In the genomic region with DNA sequence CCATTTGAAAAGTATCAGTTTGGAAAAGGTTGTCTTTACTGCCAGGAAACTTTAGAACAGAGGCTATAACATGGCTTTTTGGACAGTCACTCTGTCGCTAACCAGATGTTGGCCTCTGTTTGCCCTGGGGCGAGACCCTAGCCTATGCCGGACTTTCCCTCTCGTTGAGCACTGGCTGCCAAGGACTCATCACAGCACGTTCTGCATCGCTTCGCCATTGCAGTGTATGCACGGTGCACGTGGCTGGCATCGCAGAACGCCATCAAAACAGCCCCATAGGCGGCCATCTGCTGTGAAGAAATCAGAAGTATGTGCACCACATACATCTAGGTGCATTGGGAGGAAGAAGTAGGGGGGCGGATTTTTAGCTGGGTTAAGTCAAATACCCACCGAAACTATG, we compare ENCODE assay signal across 26 cellular contexts.
DNase-seq lines count a peak whose midpoint lies in the region; ATAC-seq, FAIRE-seq and TF ChIP-seq lines count a peak whose summit lies in the region.
"Had no signal": no experiment of that assay in that cellular context is flagged by ENCODE, and none has a peak within 500 bp of the region (broad histone marks: within the 10 kb centered on the region; RNA-seq: fewer than 3 reads in every experiment).

No MANE protein-coding gene starts in this region.

- peak overlapping the region; percentile 54 for H3K18ac ChIP-seq in neuronal stem cell (ENCODE audit: low read length)

- H3K4me2 ChIP-seq in neuronal stem cell (ENCODE audit: insufficient read depth, low read length, poor library complexity, severe bottlenecking) = no peak overlapping the region
- H3K4me2 ChIP-seq: A549 had no signal

- no peak overlapping the region for H2AK5ac ChIP-seq in neuronal stem cell (ENCODE audit: low read depth, low read length)

- H3K4me1 ChIP-seq in right atrium auricular region (no peaks in the 10 kb centered on the region), neuronal stem cell (ENCODE audit: control insufficient read depth in 2 of 2, insufficient read depth in 1 of 2, low read depth in 1 of 2, low read length in 2 of 2) (no peaks in the 10 kb centered on the region)
- H3K4me1 ChIP-seq: A549 had no signal

- H3K27ac ChIP-seq in right atrium auricular region (no peak overlapping the region), neuronal stem cell (replicated peaks; ENCODE audit: low read length) (no peak overlapping the region)
- H3K27ac ChIP-seq: 22Rv1; A549; BLaER1 treated with 17β-estradiol and CSF1 and Interleukin-3, amounts not matched to agents 10 nM and 100 nM; C4-2B had no signal

- peak; percentile 20 for FAIRE-seq in HTR-8/SVneo (lab: Jason Lieb, UNC)
- FAIRE-seq: A549, GM12878, GM12892, GM18507 had no signal

- no CpG with 5 or more reads among the region's 14 CpGs for WGBS in neuronal stem cell (ENCODE audit: extremely low coverage in 2 of 2, insufficient read length in 2 of 2, insufficient replicate concordance in 1 of 2), 2 donors

- CTCF ChIA-PET in activated naive CD4-positive, alpha-beta T cell treated with anti-CD3 and anti-CD28 coated beads for 36 hours (lab: Charles Lee) = no interaction called here

- H4K91ac ChIP-seq in neuronal stem cell (ENCODE audit: low read depth, low read length, poor library complexity) = no peak overlapping the region

- H3K4me3 ChIP-seq in right atrium auricular region (no peak overlapping the region), neuronal stem cell (ENCODE audit: low read length in 2 of 2) (no peak overlapping the region)
- H3K4me3 ChIP-seq: A549; BLaER1 treated with 17β-estradiol and CSF1 and Interleukin-3, amounts not matched to agents 10 nM and 100 nM; GM12878 had no signal

- no peak overlapping the region for H2AFZ ChIP-seq in neuronal stem cell (ENCODE audit: low read length)

- no peak overlapping the region for H2BK15ac ChIP-seq in neuronal stem cell (ENCODE audit: low read length)

- peaks cover 7% of the 10 kb centered on the region for H3K27me3 Mint-ChIP-seq in activated naive CD4-positive, alpha-beta T cell treated with anti-CD3 and anti-CD28 coated beads for 36 hours (ENCODE audit: low read depth)

- H3K9me3 Mint-ChIP-seq in activated naive CD4-positive, alpha-beta T cell treated with anti-CD3 and anti-CD28 coated beads for 36 hours = no peaks in the 10 kb centered on the region

- H3K4me1 Mint-ChIP-seq in activated naive CD4-positive, alpha-beta T cell treated with anti-CD3 and anti-CD28 coated beads for 36 hours (ENCODE audit: low read depth) = no peaks in the 10 kb centered on the region
- H3K4me1 Mint-ChIP-seq: B cell; CD4-positive, alpha-beta memory T cell; CD4-positive, CD25-positive, alpha-beta regulatory T cell; CD8-positive, alpha-beta memory T cell had no signal

- H3K36me3 ChIP-seq in right atrium auricular region = no peaks in the 10 kb centered on the region
- H3K36me3 ChIP-seq in neuronal stem cell (replicated peaks in 1 of 2; ENCODE audit: control insufficient read depth in 2 of 2, insufficient read depth in 2 of 2, low read length in 2 of 2) = no peaks in the 10 kb centered on the region
- H3K36me3 ChIP-seq: BLaER1 treated with 17β-estradiol and CSF1 and Interleukin-3, amounts not matched to agents 10 nM and 100 nM had no signal

- H3K36me3 Mint-ChIP-seq in activated naive CD4-positive, alpha-beta T cell treated with anti-CD3 and anti-CD28 coated beads for 36 hours (ENCODE audit: low read depth) = no peaks in the 10 kb centered on the region
- H3K36me3 Mint-ChIP-seq: CD4-positive, alpha-beta memory T cell; CD4-positive, CD25-positive, alpha-beta regulatory T cell; CD8-positive, alpha-beta memory T cell had no signal

- H3K27me3 ChIP-seq in right atrium auricular region (no peaks in the 10 kb centered on the region), neuronal stem cell (ENCODE audit: control insufficient read depth in 3 of 3, insufficient read depth in 3 of 3, low read depth in 1 of 3, low read length in 3 of 3) (no peaks in the 10 kb centered on the region)
- H3K27me3 ChIP-seq: BLaER1 treated with 17β-estradiol and CSF1 and Interleukin-3, amounts not matched to agents 10 nM and 100 nM had no signal

- H3K4ac ChIP-seq in neuronal stem cell (ENCODE audit: low read length) = no peak overlapping the region

- H4K8ac ChIP-seq in neuronal stem cell (ENCODE audit: low read depth, low read length) = no peak overlapping the region

- H3K14ac ChIP-seq in neuronal stem cell (ENCODE audit: low read length) = no peak overlapping the region

- ATAC-seq in Right ventricle myocardium inferior = no peak
- ATAC-seq in GM21360 (IDR thresholded peaks at IDR 0.05; ENCODE audit: unreplicated experiment) = no peak
- ATAC-seq: A549, GM12878 had no signal

- no peak for TF ChIP-seq CTCF in right atrium auricular region (IDR thresholded peaks at IDR 0.05)

- intact Hi-C loops in Right ventricle myocardium inferior (cut with DNase I) = no loop called here
- intact Hi-C loops in activated naive CD4-positive, alpha-beta T cell treated with anti-CD3 and anti-CD28 coated beads for 36 hours (cut with micrococcal nuclease) = no loop called here

- no peak overlapping the region for H2BK120ac ChIP-seq in neuronal stem cell (ENCODE audit: low read depth, low read length)

- peak; percentile 55 for DNase-seq in Right ventricle myocardium inferior (ENCODE audit: missing footprints)
- DNase-seq in right atrium auricular region (ENCODE audit: low spot score) = no peak
- DNase-seq in HTR-8/SVneo (ENCODE audit: insufficient read length, low spot score) = no peak
- DNase-seq in neuronal stem cell (ENCODE audit: low spot score) = no peak
- no peak for DNase-seq in activated naive CD4-positive, alpha-beta T cell treated with anti-CD3 and anti-CD28 coated beads for 36 hours
- DNase-seq: AML-193; CD4-positive, alpha-beta memory T cell; CD4-positive, CD25-positive, alpha-beta regulatory T cell; CD8-positive, alpha-beta memory T cell; COR-L47; DMS 273 treated with DMSO at 0.1 percent for 48 hours; DMS153; DMS53; DMS79; DND-41; EL; GDM1 had no signal

- H3K9me3 ChIP-seq in right atrium auricular region (no peaks in the 10 kb centered on the region), neuronal stem cell (replicated peaks in 1 of 2; ENCODE audit: control insufficient read depth in 2 of 2, insufficient read depth in 1 of 2, low read depth in 1 of 2, low read length in 2 of 2) (no peaks in the 10 kb centered on the region)
- H3K9me3 ChIP-seq: A549 had no signal

- no peak overlapping the region for H3K23ac ChIP-seq in neuronal stem cell (ENCODE audit: low read depth, low read length, poor library complexity)

- H3K9ac ChIP-seq in neuronal stem cell (ENCODE audit: low read depth, low read length, poor library complexity) = no peak overlapping the region
- H3K9ac ChIP-seq: BLaER1 treated with 17β-estradiol and CSF1 and Interleukin-3, amounts not matched to agents 10 nM and 100 nM had no signal

- no peak overlapping the region for H2BK5ac ChIP-seq in neuronal stem cell (ENCODE audit: low read length)

- no peak overlapping the region for H2BK12ac ChIP-seq in neuronal stem cell (ENCODE audit: low read length)

- no peak overlapping the region for H3K27ac Mint-ChIP-seq in activated naive CD4-positive, alpha-beta T cell treated with anti-CD3 and anti-CD28 coated beads for 36 hours
- H3K27ac Mint-ChIP-seq: B cell; CD4-positive, alpha-beta memory T cell; CD4-positive, CD25-positive, alpha-beta regulatory T cell; CD8-positive, alpha-beta memory T cell had no signal

- H3K79me1 ChIP-seq in neuronal stem cell (ENCODE audit: low read depth, low read length) = no peaks in the 10 kb centered on the region

- no peak overlapping the region for H3K4me3 Mint-ChIP-seq in activated naive CD4-positive, alpha-beta T cell treated with anti-CD3 and anti-CD28 coated beads for 36 hours
- H3K4me3 Mint-ChIP-seq: B cell; CD4-positive, alpha-beta memory T cell; CD4-positive, CD25-positive, alpha-beta regulatory T cell; CD8-positive, alpha-beta memory T cell had no signal
